In genomic region chr14:100165376-100165775, GRCh38 we compare ENCODE assay signal across 12 cellular contexts. TPM values are rescaled to one million over a fixed set of nuclear protein-coding genes. Genes with fewer than 3 reads are reported as not detected.
A peak's percentile ranks its signal among the peaks of the same experiment; 100 is the strongest.
DNase-seq lines count a peak whose midpoint lies in the region; ATAC-seq and TF ChIP-seq lines count a peak whose summit lies in the region.
"Had no signal": no experiment of that assay in that cellular context is flagged by ENCODE, and none has a peak within 500 bp of the region (broad histone marks: within the 10 kb centered on the region; RNA-seq: fewer than 3 reads in every experiment).

No MANE protein-coding gene starts in this region.

- H2AFZ ChIP-seq in H9 (ENCODE audit: low read length), result no peak overlapping the region

- no peak overlapping the region for H2BK20ac ChIP-seq in H9 (ENCODE audit: low read depth, low read length, poor library complexity, severe bottlenecking)

- no peak overlapping the region for H2BK12ac ChIP-seq in H9 (ENCODE audit: insufficient read length, low read depth, low read length)

- ATAC-seq in sciatic nerve, result peak; percentile 71

- WGBS in H9 (ENCODE audit: extremely low coverage, insufficient read length, low lambda C conversion rate), result no CpG with 5 or more reads among the region's 27 CpGs

- H3K27me3 ChIP-seq in H9 (ENCODE audit: insufficient read depth, low read length) (peaks cover 6% of the 10 kb centered on the region; the same call in 1 of the 2 replicates), adipocyte (replicated peaks; ENCODE audit: control insufficient read depth, insufficient read depth, low read length) (peaks cover 14% of the 10 kb centered on the region)
- H3K27me3 ChIP-seq: ovary, testis had no signal

- H3K18ac ChIP-seq in H9 (ENCODE audit: insufficient read length, low read depth, low read length), result no peak overlapping the region

- peaks cover 3% of the 10 kb centered on the region for H3K23me2 ChIP-seq in H9 (ENCODE audit: insufficient read length, low read depth, low read length, poor library complexity, severe bottlenecking)

- no peak overlapping the region for H3K4ac ChIP-seq in H9 (ENCODE audit: low read depth, low read length)

- TF ChIP-seq CTCF in H9 (conservative IDR thresholded peaks at IDR 0.05), result no peak

- peak overlapping the region; percentile 43 for H3K4me2 ChIP-seq in H9 (ENCODE audit: insufficient read depth, insufficient read length, low read length)

- H4K5ac ChIP-seq in H9 (ENCODE audit: insufficient read length, low read depth, low read length), result no peak overlapping the region

- H3K79me2 ChIP-seq in H9 (ENCODE audit: insufficient read depth, low read length), result no peaks in the 10 kb centered on the region

- H3K9ac ChIP-seq in H9 (ENCODE audit: extremely low read depth, insufficient read length, low read length) (no peak overlapping the region), adipocyte (ENCODE audit: low read length) (no peak overlapping the region)

- H3K27me3 Mint-ChIP-seq in H9 (ENCODE audit: low read depth), result peaks cover 28% of the 10 kb centered on the region

- peaks cover 3 to 11% of the 10 kb centered on the region in 2 experiments; a peak in 3 of 4 replicates for H3K4me1 Mint-ChIP-seq in H9

- H4K91ac ChIP-seq in H9 (ENCODE audit: insufficient read length, low read depth, low read length), result no peak overlapping the region

- no peak overlapping the region for H2BK5ac ChIP-seq in H9 (ENCODE audit: insufficient read length, low read length)

- H3K14ac ChIP-seq in H9 (ENCODE audit: insufficient read depth, low read length), result 0 out of 2 replicates have a peak overlapping the region, but pooled peaks have one; percentile 65

- DNase-seq in H9 (peak; percentile 72), adipocyte (ENCODE audit: low read depth) (peak; percentile 29), iPS-NIHi11 (ENCODE audit: low spot score) (peak; percentile 63), sciatic nerve (ENCODE audit: low spot score) (no peak), putamen (ENCODE audit: low spot score) (no peak), NCI-H1417 treated with DMSO at 0.1 percent for 48 hours (lab: John Stamatoyannopoulos, UW) (no peak), G401 (ENCODE audit: low spot score) (no peak)
- DNase-seq: anterior cingulate cortex, NCI-H187, testis had no signal

- no peak overlapping the region for H4K8ac ChIP-seq in H9 (replicated peaks; ENCODE audit: insufficient read length, low read depth, low read length)

- H3K79me1 ChIP-seq in H9 (ENCODE audit: insufficient read depth, low read depth, low read length, poor library complexity, severe bottlenecking), result no peaks in the 10 kb centered on the region

- no peak overlapping the region for H3K27ac ChIP-seq in H9 (ENCODE audit: insufficient read length, low read depth, low read length)
- H3K27ac ChIP-seq: ovary, testis had no signal

- H4K20me1 ChIP-seq in H9 (ENCODE audit: control insufficient read depth, insufficient read depth, insufficient read length), result no peaks in the 10 kb centered on the region

- intact Hi-C loops in sciatic nerve (cut with DNase I), result no loop called here

- peak overlapping the region in 2 of 3 experiments; percentile 10 to 87; a peak in 2 of 7 replicates for H3K27ac Mint-ChIP-seq in H9

- in situ Hi-C loops in G401 (cut with HindIII; ENCODE audit: low sequenced_read_pairs), result no loop called here

- H3K36me3 ChIP-seq in adipocyte (ENCODE audit: control insufficient read depth, insufficient read depth, low read length, severe bottlenecking), result no peaks in the 10 kb centered on the region
- H3K36me3 ChIP-seq: ovary had no signal

- no peak overlapping the region for H2BK120ac ChIP-seq in H9 (ENCODE audit: low read depth, low read length, poor library complexity, severe bottlenecking)

- H3K36me3 Mint-ChIP-seq in H9 (ENCODE audit: insufficient read depth in 1 of 3, low read depth in 3 of 3), result no peaks in the 10 kb centered on the region; a peak in 1 of 7 replicates

- H3T11ph ChIP-seq in H9 (ENCODE audit: low read length), result no peak overlapping the region

- no peak overlapping the region; the same call in 1 of the 2 replicates for H2BK15ac ChIP-seq in H9 (ENCODE audit: low read depth, low read length)

- no peak overlapping the region for H3K23ac ChIP-seq in H9 (ENCODE audit: insufficient read length, low read depth, low read length)

- H2AK5ac ChIP-seq in H9 (ENCODE audit: insufficient read length, low read length), result no peak overlapping the region

- H3K56ac ChIP-seq in H9 (ENCODE audit: insufficient read length, low read depth, low read length), result no peak overlapping the region

- H3K4me3 ChIP-seq in adipocyte (ENCODE audit: low read length), result no peak overlapping the region
- H3K4me3 ChIP-seq: ovary had no signal

- no peaks in the 10 kb centered on the region; the same call in 1 of the 2 replicates for H3K4me1 ChIP-seq in H9 (ENCODE audit: insufficient read depth, low read length)
- peaks cover 4% of the 10 kb centered on the region for H3K4me1 ChIP-seq in adipocyte (ENCODE audit: control insufficient read depth, insufficient read depth, low read length)
- H3K4me1 ChIP-seq: testis had no signal

- H3K9me3 ChIP-seq in H9 (ENCODE audit: control insufficient read depth, low read depth, low read length) (no peaks in the 10 kb centered on the region), adipocyte (ENCODE audit: control insufficient read depth, low read length) (peaks cover 2% of the 10 kb centered on the region)
- H3K9me3 ChIP-seq: ovary, testis had no signal

- peak overlapping the region in 1 of 2 experiments; percentile 53; a peak in 1 of 5 replicates for H3K4me3 Mint-ChIP-seq in H9

- H3K9me3 Mint-ChIP-seq in H9, result no peaks in the 10 kb centered on the region; a peak in 3 of 5 replicates

RNA-seq across cellular contexts. Expression of gene DEGS2, which starts 5.9 kb away (rescaled TPM):
- total RNA-seq in H9 (2021), result 0.59 and 0.72 TPM in 2 replicates
- 3.4 TPM for total RNA-seq in sciatic nerve
- 0.95 and 5.0 TPM in 2 replicates for total RNA-seq in G401 (2014; rRNA removed; shearing (Covaris generic))
- total RNA-seq: HT1080 had no signal

Comparison
In these comparisons a context has a peak if more than half of its experiments do, and no peak if none do; other contexts are left out.
1. DNase-seq: peak in H9 (single experiment), adipocyte (single experiment) and iPS-NIHi11 (single experiment); none in sciatic nerve (single experiment), putamen (single experiment), NCI-H1417 treated with DMSO at 0.1 percent for 48 hours (single experiment) and G401 (single experiment).